Comparison of ENCODE assay signal across 9 cellular contexts in genomic region chr3:55721716-55722484, GRCh38.
DNase-seq lines count a peak whose midpoint lies in the region; ATAC-seq and TF ChIP-seq lines count a peak whose summit lies in the region.
"Had no signal": no experiment of that assay in that cellular context is flagged by ENCODE, and none has a peak within 500 bp of the region (broad histone marks: within the 10 kb centered on the region; RNA-seq: fewer than 3 reads in every experiment).

No MANE protein-coding gene starts in this region.

- H3K36me3 Mint-ChIP-seq in activated naive CD4-positive, alpha-beta T cell treated with anti-CD3 and anti-CD28 coated beads for 36 hours (ENCODE audit: low read depth) = no peaks in the 10 kb centered on the region
- no peaks in the 10 kb centered on the region for H3K36me3 Mint-ChIP-seq in activated naive CD4-positive, alpha-beta T cell treated with anti-CD3 and anti-CD28 coated beads, Interleukin-2, amount 50 U/mL, for 72 hours

- H3K36me3 ChIP-seq in right atrium auricular region = no peaks in the 10 kb centered on the region

- CTCF ChIA-PET in activated naive CD4-positive, alpha-beta T cell treated with anti-CD3 and anti-CD28 coated beads for 36 hours (lab: Charles Lee) = no interaction called here

- H3K27me3 Mint-ChIP-seq in activated naive CD4-positive, alpha-beta T cell treated with anti-CD3 and anti-CD28 coated beads for 36 hours (ENCODE audit: low read depth) = peaks cover 9% of the 10 kb centered on the region

- H3K27me3 ChIP-seq in right atrium auricular region = no peaks in the 10 kb centered on the region

- H3K27ac ChIP-seq in right atrium auricular region = no peak overlapping the region

- no peaks in the 10 kb centered on the region for H3K9me3 Mint-ChIP-seq in activated naive CD4-positive, alpha-beta T cell treated with anti-CD3 and anti-CD28 coated beads for 36 hours
- no peaks in the 10 kb centered on the region for H3K9me3 Mint-ChIP-seq in activated naive CD4-positive, alpha-beta T cell treated with anti-CD3 and anti-CD28 coated beads, Interleukin-2, amount 50 U/mL, for 72 hours

- no peaks in the 10 kb centered on the region for H3K4me1 ChIP-seq in right atrium auricular region

- H3K27ac Mint-ChIP-seq in activated naive CD4-positive, alpha-beta T cell treated with anti-CD3 and anti-CD28 coated beads for 36 hours = no peak overlapping the region
- H3K27ac Mint-ChIP-seq in activated naive CD4-positive, alpha-beta T cell treated with anti-CD3 and anti-CD28 coated beads, Interleukin-2, amount 50 U/mL, for 72 hours = no peak overlapping the region

- no peaks in the 10 kb centered on the region for H3K9me3 ChIP-seq in right atrium auricular region

- peak; percentile 8 for DNase-seq in activated naive CD4-positive, alpha-beta T cell treated with anti-CD3 and anti-CD28 coated beads for 36 hours
- DNase-seq in activated naive CD4-positive, alpha-beta T cell treated with anti-CD3 and anti-CD28 coated beads, Interleukin-2, amount 50 U/mL, for 72 hours (ENCODE audit: low spot score in 2 of 2) = no peak
- DNase-seq in SW480 (ENCODE audit: low spot score) (peak; percentile 37), right atrium auricular region (ENCODE audit: low spot score) (no peak), NCI-H1105 treated with DMSO at 0.1 percent for 48 hours (lab: John Stamatoyannopoulos, UW) (no peak)
- DNase-seq in activated naive CD4-positive, alpha-beta T cell treated with Interleukin-2 at 50 U/mL for 16 hours = no peak
- DNase-seq in activated CD4-positive, alpha-beta T cell treated with anti-CD3 and anti-CD28 coated beads for 1 hour = no peak
- DNase-seq: DMS79 treated with DMSO at 0.1 percent for 48 hours had no signal

- TF ChIP-seq CTCF in right atrium auricular region (IDR thresholded peaks at IDR 0.05) = peak; percentile 30 to 62

- ATAC-seq in activated naive CD4-positive, alpha-beta T cell treated with anti-CD3 and anti-CD28 coated beads, Interleukin-2, amount 50 U/mL, for 72 hours = no peak
- ATAC-seq in GM19035 (IDR thresholded peaks at IDR 0.05; ENCODE audit: unreplicated experiment) = no peak

- no peak overlapping the region for H3K4me3 ChIP-seq in right atrium auricular region

- H3K4me3 Mint-ChIP-seq in activated naive CD4-positive, alpha-beta T cell treated with anti-CD3 and anti-CD28 coated beads for 36 hours = no peak overlapping the region

- intact Hi-C loops in activated naive CD4-positive, alpha-beta T cell treated with anti-CD3 and anti-CD28 coated beads for 36 hours (cut with micrococcal nuclease) = loop anchor here (1.0 kb wide), 1 partner anchor 238 kb away; no protein-coding TSS in a partner anchor

- no peaks in the 10 kb centered on the region for H3K4me1 Mint-ChIP-seq in activated naive CD4-positive, alpha-beta T cell treated with anti-CD3 and anti-CD28 coated beads for 36 hours (ENCODE audit: low read depth)

Comparison
In these comparisons a context has a peak if more than half of its experiments do, and no peak if none do; other contexts are left out.
1. DNase-seq: peak in activated naive CD4-positive, alpha-beta T cell treated with anti-CD3 and anti-CD28 coated beads for 36 hours (single experiment) and SW480 (single experiment); none in activated naive CD4-positive, alpha-beta T cell treated with anti-CD3 and anti-CD28 coated beads, Interleukin-2, amount 50 U/mL, for 72 hours (0 of 2), right atrium auricular region (single experiment), NCI-H1105 treated with DMSO at 0.1 percent for 48 hours (single experiment), activated naive CD4-positive, alpha-beta T cell treated with Interleukin-2 at 50 U/mL for 16 hours (single experiment) and activated CD4-positive, alpha-beta T cell treated with anti-CD3 and anti-CD28 coated beads for 1 hour (single experiment).